8 cellular contexts compared by ENCODE assay signal in the genomic region with DNA sequence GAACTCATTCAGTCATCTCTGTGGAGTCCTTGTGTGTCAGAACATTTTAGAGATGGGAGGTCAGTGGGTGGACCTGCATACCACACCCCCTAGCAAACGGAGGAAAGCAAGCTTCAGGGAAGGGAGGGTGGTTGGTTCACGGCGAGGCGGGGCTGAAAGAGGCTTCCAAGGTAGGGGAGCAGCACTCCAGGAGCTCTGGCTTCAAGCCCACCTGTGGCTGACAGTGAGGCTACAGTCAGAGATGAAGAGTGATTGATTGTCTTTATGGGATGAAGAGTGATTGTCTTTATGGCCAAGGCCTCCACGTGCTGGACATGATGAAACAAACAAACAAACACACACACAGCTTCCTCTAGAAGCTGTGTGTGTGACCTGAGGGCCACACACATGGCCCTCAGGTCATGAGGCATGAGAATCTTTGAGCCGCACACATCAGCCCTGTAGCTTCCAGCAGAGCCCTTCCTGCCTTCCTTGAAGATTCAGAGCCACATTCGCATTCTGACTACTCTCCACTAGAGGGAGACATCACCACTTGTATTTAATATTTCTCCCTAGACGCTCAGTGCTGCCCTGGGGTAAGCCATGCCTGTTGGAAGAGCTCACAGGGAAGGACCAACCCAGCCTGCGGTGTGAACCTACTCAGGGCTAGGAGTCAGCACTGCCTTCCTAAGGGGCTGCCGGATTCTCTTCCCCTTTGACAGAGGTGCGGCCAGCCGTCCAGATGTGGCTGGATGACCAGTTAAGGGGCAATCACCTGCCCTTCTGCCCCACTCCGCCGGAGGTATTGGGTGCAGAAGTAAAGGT.
A peak's percentile ranks its signal among the peaks of the same experiment; 100 is the strongest.
DNase-seq lines count a peak whose midpoint lies in the region; ATAC-seq lines count a peak whose summit lies in the region.

No MANE protein-coding gene starts in this region.

- DNase-seq in GM03348 (ENCODE audit: low spot score): peak; percentile 88
- peak; percentile 31 for DNase-seq in HPDE6-E6E7 (ENCODE audit: extremely low spot score)
- DNase-seq in NCI-H526 treated with DMSO at 0.1 percent for 48 hours (lab: John Stamatoyannopoulos, UW): peak; percentile 72
- peak; percentile 24 for DNase-seq in activated CD4-positive, alpha-beta T cell treated with anti-CD3 and anti-CD28 coated beads, Interleukin-2, amount 50 U/mL, for 1 hour
- DNase-seq in epidermal melanocyte (ENCODE audit: insufficient read length, low spot score): peak; percentile 48
- peak; percentile 89 for DNase-seq in midbrain (lab: John Stamatoyannopoulos, UW)
- DNase-seq in substantia nigra (lab: John Stamatoyannopoulos, UW): peak in 31 of 49 donors; percentile 8 to 76 (median 41)

- ATAC-seq in HG03354 (IDR thresholded peaks at IDR 0.05; ENCODE audit: poor library complexity, severe bottlenecking, unreplicated experiment): no peak

- no peak overlapping the region for H3K27ac ChIP-seq in substantia nigra (ENCODE audit: low read depth, low read length, poor library complexity, severe bottlenecking)

Comparison
In these comparisons a context has a peak if more than half of its experiments do, and no peak if none do; other contexts are left out.
1. DNase-seq: peak in every context shown above with its lines; median percentile 89 in midbrain; 88 in GM03348; 72 in NCI-H526 treated with DMSO at 0.1 percent for 48 hours; 48 in epidermal melanocyte; 41 in substantia nigra; 31 in HPDE6-E6E7; 24 in activated CD4-positive, alpha-beta T cell treated with anti-CD3 and anti-CD28 coated beads, Interleukin-2, amount 50 U/mL, for 1 hour.